Comparison of ENCODE assay signal across 8 cellular contexts in genomic region chr1:111618953-111619634, GRCh38. TPM values are rescaled to one million over a fixed set of nuclear protein-coding genes. Genes with fewer than 3 reads are reported as not detected.
DNase-seq lines count a peak whose midpoint lies in the region; ATAC-seq and TF ChIP-seq lines count a peak whose summit lies in the region.

No MANE protein-coding gene starts in this region.

- TF ChIP-seq CTCF in testis (IDR thresholded peaks at IDR 0.05), result no peak

- WGBS in testis, 2 donors, result 32 to 42% methylated on average over 19 of the region's 19 CpGs

- H3K27ac Mint-ChIP-seq in activated naive CD4-positive, alpha-beta T cell treated with anti-CD3 and anti-CD28 coated beads, Interleukin-2, amount 50 U/mL, for 72 hours, result peak overlapping the region; percentile 66 to 86
- H3K27ac Mint-ChIP-seq in immature natural killer cell, result peak overlapping the region; percentile 68 to 94 (median 92)

- H3K4me1 Mint-ChIP-seq in immature natural killer cell, result peaks cover 73 to 83% of the 10 kb centered on the region in 2 donors

- H3K36me3 Mint-ChIP-seq in activated naive CD4-positive, alpha-beta T cell treated with anti-CD3 and anti-CD28 coated beads, Interleukin-2, amount 50 U/mL, for 72 hours, result peaks cover 21 to 29% of the 10 kb centered on the region in 2 donors
- H3K36me3 Mint-ChIP-seq in immature natural killer cell, result no peaks in the 10 kb centered on the region

- no peak for TF ChIP-seq POLR2A in testis (IDR thresholded peaks at IDR 0.05)

- ATAC-seq in GM19023 (IDR thresholded peaks at IDR 0.05; ENCODE audit: unreplicated experiment) (peak; percentile 11), HG03066 (IDR thresholded peaks at IDR 0.05; ENCODE audit: low read depth, unreplicated experiment) (peak; percentile 2)
- ATAC-seq in activated naive CD4-positive, alpha-beta T cell treated with anti-CD3 and anti-CD28 coated beads, Interleukin-2, amount 50 U/mL, for 72 hours, result peak; percentile 0 to 5

- H3K4me3 ChIP-seq in testis, result peak overlapping the region; percentile 75 to 96

- H3K36me3 ChIP-seq in testis (ENCODE audit: low read depth, missing control alignments), result no peaks in the 10 kb centered on the region

- H3K9me3 Mint-ChIP-seq in activated naive CD4-positive, alpha-beta T cell treated with anti-CD3 and anti-CD28 coated beads, Interleukin-2, amount 50 U/mL, for 72 hours, result no peaks in the 10 kb centered on the region
- H3K9me3 Mint-ChIP-seq in immature natural killer cell, result no peaks in the 10 kb centered on the region

- H3K27me3 Mint-ChIP-seq in immature natural killer cell (ENCODE audit: low read depth in 3 of 3), result peaks cover 0 to 3% (median 0%) of the 10 kb centered on the region in 3 donors

- H3K27me3 ChIP-seq in testis, result no peaks in the 10 kb centered on the region

- H3K4me1 ChIP-seq in testis, result peaks cover 25% of the 10 kb centered on the region

- intact Hi-C loops in testis (cut with DNase I; ENCODE audit: low total_unique reads), result no loop called here

- H3K27ac ChIP-seq in testis, result peak overlapping the region; percentile 96 to 97

- DNase-seq in activated naive CD4-positive, alpha-beta T cell treated with anti-CD3 and anti-CD28 coated beads, Interleukin-2, amount 50 U/mL, for 72 hours (ENCODE audit: low spot score in 2 of 2), result no peak
- DNase-seq in immature natural killer cell (no peak), testis (no peak), dermis blood vessel endothelial cell (no peak), NCI-H82 (lab: John Stamatoyannopoulos, UW) (no peak), globus pallidus (ENCODE audit: low spot score) (no peak)

- peak overlapping the region; percentile 83 to 96 (median 89) for H3K4me3 Mint-ChIP-seq in immature natural killer cell

- H3K9me3 ChIP-seq in testis, result no peaks in the 10 kb centered on the region

RNA-seq across cellular contexts. Expression of gene RAP1A, which starts 0.5 kb away (rescaled TPM):
- total RNA-seq in activated naive CD4-positive, alpha-beta T cell treated with anti-CD3 and anti-CD28 coated beads, Interleukin-2, amount 50 U/mL, for 72 hours, result 100 to 1,000 TPM; 126 to 165 TPM
- 10 to 100 TPM; 45.6 to 67.3 (median 61.1) TPM for polyA plus RNA-seq in immature natural killer cell
- total RNA-seq in testis, result 10 to 100 TPM; 20.8 to 27.6 TPM
- 42.8 TPM for polyA plus RNA-seq in testis (ENCODE audit: insufficient read depth, low read depth, low replicate concordance)
- total RNA-seq in dermis blood vessel endothelial cell, result 21.1 and 49.1 TPM in 2 replicates
